Comparison of ENCODE assay signal across 1 cellular context in genomic region chr15:29126821-29127461, GRCh38.
TF ChIP-seq lines count a peak whose summit lies in the region.

No MANE protein-coding gene starts in this region.

TF ChIP-seq in GM23338, 12 proteins besides CTCF, POLR2A, EP300 and RAD21 (continued from another document):
- no peak for TF ChIP-seq REST (IDR thresholded peaks at IDR 0.05; ENCODE audit: unreplicated experiment)
- TF ChIP-seq STAT1 (IDR thresholded peaks at IDR 0.05; ENCODE audit: unreplicated experiment): no peak
- TF ChIP-seq JUNB (IDR thresholded peaks at IDR 0.05; ENCODE audit: unreplicated experiment): no peak
- no peak for TF ChIP-seq CREB1 (CRISPR knock-in tag; IDR thresholded peaks at IDR 0.05; ENCODE audit: low read depth)
- TF ChIP-seq EZH2 (IDR thresholded peaks at IDR 0.05; ENCODE audit: low read depth, unreplicated experiment): no peak
- no peak for TF ChIP-seq ETS1 (IDR thresholded peaks at IDR 0.05)
